ENCODE assay signal across 9 cellular contexts in genomic region chr7:106166651-106167342, GRCh38. TPM values are rescaled to one million over a fixed set of nuclear protein-coding genes. Genes with fewer than 3 reads are reported as not detected.
DNase-seq lines count a peak whose midpoint lies in the region; ATAC-seq and TF ChIP-seq lines count a peak whose summit lies in the region.
"Had no signal": no experiment of that assay in that cellular context is flagged by ENCODE, and none has a peak within 500 bp of the region (broad histone marks: within the 10 kb centered on the region; RNA-seq: fewer than 3 reads in every experiment).

No MANE protein-coding gene starts in this region.

- no peak overlapping the region for H3K4me3 Mint-ChIP-seq in CD8-positive, alpha-beta T cell
- H3K4me3 Mint-ChIP-seq: T-helper 1 cell treated with Interleukin-12 subunit alpha and Interleukin-12 subunit beta and Interleukin-4 antibody, amounts not matched to agents 30 μg/mL and 1 μg/mL, for 36 hours had no signal

- peaks cover 3% of the 10 kb centered on the region for H3K27me3 Mint-ChIP-seq in CD8-positive, alpha-beta T cell (ENCODE audit: low read depth)

- peak; percentile 97 for TF ChIP-seq CTCF in CD8-positive, alpha-beta T cell (IDR thresholded peaks at IDR 0.05)
- TF ChIP-seq CTCF in GM20000 (IDR thresholded peaks at IDR 0.05; ENCODE audit: extremely low read depth, missing control alignments): peak; percentile 55

- POLR2A ChIA-PET in CD8-positive, alpha-beta T cell (lab: Charles Lee): interaction anchor here (2.0 kb wide), 1 partner anchor 10 kb away, joined by 5 read pairs; no protein-coding TSS in a partner anchor

- H3K9ac ChIP-seq in adipocyte (ENCODE audit: low read length): peak overlapping the region; percentile 64

- peaks cover 6% of the 10 kb centered on the region for H3K9me3 ChIP-seq in CD8-positive, alpha-beta T cell (ENCODE audit: low read length)
- peaks cover 14% of the 10 kb centered on the region for H3K9me3 ChIP-seq in adipocyte (ENCODE audit: control insufficient read depth, low read length)

- H3K9me3 Mint-ChIP-seq in CD8-positive, alpha-beta T cell: peaks cover 8% of the 10 kb centered on the region

- H3K4me1 Mint-ChIP-seq in CD8-positive, alpha-beta T cell (ENCODE audit: low read depth): no peaks in the 10 kb centered on the region

- no peak overlapping the region for H3K27ac Mint-ChIP-seq in CD8-positive, alpha-beta T cell
- H3K27ac Mint-ChIP-seq: T-helper 1 cell treated with Interleukin-12 subunit alpha and Interleukin-12 subunit beta and Interleukin-4 antibody, amounts not matched to agents 30 μg/mL and 1 μg/mL, for 36 hours had no signal

- intact Hi-C loops in CD8-positive, alpha-beta T cell (cut with DNase I, micrococcal nuclease): loop anchor here (1.0 kb wide), 2 partner anchors 12 to 109 kb away; no protein-coding TSS in a partner anchor
- intact Hi-C loops in left cardiac atrium (cut with DNase I): no loop called here

- peaks cover 2% of the 10 kb centered on the region for H3K36me3 Mint-ChIP-seq in CD8-positive, alpha-beta T cell

- ATAC-seq in CD8-positive, alpha-beta T cell: peak; percentile 57
- peak; percentile 74 to 79 for ATAC-seq in left cardiac atrium
- ATAC-seq in GM21360 (IDR thresholded peaks at IDR 0.05; ENCODE audit: unreplicated experiment): no peak
- ATAC-seq in GM19397 (IDR thresholded peaks at IDR 0.05; ENCODE audit: unreplicated experiment): no peak

- CTCF ChIA-PET in CD8-positive, alpha-beta T cell (lab: Charles Lee): interaction anchor here (1.0 to 7.2 kb wide), 8 partner anchors 8 to 538 kb away, joined by 3 to 89 read pairs (median 5); no protein-coding TSS in a partner anchor

- H3K27ac ChIP-seq in CD8-positive, alpha-beta T cell (ENCODE audit: low read depth, low read length): no peak overlapping the region

- DNase-seq in CD8-positive, alpha-beta T cell: peak in 2 of 7 experiments; percentile 25 to 35
- DNase-seq in GM20000 (ENCODE audit: low spot score) (peak; percentile 55), NCI-H226 (peak; percentile 30), adipocyte (ENCODE audit: low read depth) (peak; percentile 91), left cardiac atrium (peak; percentile 29), renal cortical epithelial cell (ENCODE audit: low read depth) (peak; percentile 80)

- H3K36me3 ChIP-seq in CD8-positive, alpha-beta T cell (ENCODE audit: insufficient read depth, low read length): no peaks in the 10 kb centered on the region
- H3K36me3 ChIP-seq in adipocyte (ENCODE audit: control insufficient read depth, insufficient read depth, low read length, severe bottlenecking): no peaks in the 10 kb centered on the region

- no peaks in the 10 kb centered on the region for H3K4me1 ChIP-seq in CD8-positive, alpha-beta T cell (ENCODE audit: insufficient read depth, low read length)
- peaks cover 40% of the 10 kb centered on the region for H3K4me1 ChIP-seq in adipocyte (ENCODE audit: control insufficient read depth, insufficient read depth, low read length)

- no peaks in the 10 kb centered on the region for H3K27me3 ChIP-seq in CD8-positive, alpha-beta T cell (ENCODE audit: insufficient read depth, low read length)
- H3K27me3 ChIP-seq in adipocyte (replicated peaks; ENCODE audit: control insufficient read depth, insufficient read depth, low read length): no peaks in the 10 kb centered on the region

- H3K4me3 ChIP-seq in CD8-positive, alpha-beta T cell (ENCODE audit: low read depth, low read length): no peak overlapping the region
- peak overlapping the region; percentile 39 for H3K4me3 ChIP-seq in adipocyte (ENCODE audit: low read length)

RNA-seq across cellular contexts. Expression of gene SYPL1, which starts 54.7 kb away (rescaled TPM):
- total RNA-seq in CD8-positive, alpha-beta T cell: 10 to 100 TPM; 50.0 to 51.2 TPM
- total RNA-seq in left cardiac atrium: 10 to 100 TPM; 71.9 to 87.1 TPM
- total RNA-seq in renal cortical epithelial cell: 91.2 and 162 TPM in 2 replicates

Comparison
In these comparisons a context has a peak if more than half of its experiments do, and no peak if none do; other contexts are left out.
1. ATAC-seq: peak in CD8-positive, alpha-beta T cell (single experiment) and left cardiac atrium (2 of 2); none in GM21360 (single experiment) and GM19397 (single experiment).
2. intact Hi-C loops: an anchor here in CD8-positive, alpha-beta T cell (1.0 kb wide); none called in left cardiac atrium.